ENCODE assay signal across 1 cellular context in the genomic region with DNA sequence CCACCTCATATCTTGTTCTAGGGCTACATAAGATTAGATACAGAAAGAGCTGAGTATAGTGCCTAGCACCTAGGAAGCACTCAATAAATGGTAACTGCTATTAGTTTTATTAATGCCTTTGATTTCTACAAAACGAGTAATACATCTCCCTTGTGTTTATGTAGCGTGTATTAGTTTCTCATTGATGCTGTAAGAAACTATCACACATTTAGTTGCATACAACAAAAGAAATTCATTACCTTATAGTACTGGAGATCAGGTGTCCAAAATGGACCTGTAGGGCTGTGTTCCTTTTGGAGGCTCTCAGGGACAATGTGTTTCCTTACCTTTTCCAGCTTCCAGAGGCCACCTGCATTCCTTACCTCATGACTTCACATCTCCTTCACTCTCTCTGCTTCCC.
TF ChIP-seq lines count a peak whose summit lies in the region.

No MANE protein-coding gene starts in this region.

TF ChIP-seq in WTC11, 78 proteins besides CTCF, POLR2A, EP300 and RAD21 (continued from another document):
- TF ChIP-seq, protein P1, sequence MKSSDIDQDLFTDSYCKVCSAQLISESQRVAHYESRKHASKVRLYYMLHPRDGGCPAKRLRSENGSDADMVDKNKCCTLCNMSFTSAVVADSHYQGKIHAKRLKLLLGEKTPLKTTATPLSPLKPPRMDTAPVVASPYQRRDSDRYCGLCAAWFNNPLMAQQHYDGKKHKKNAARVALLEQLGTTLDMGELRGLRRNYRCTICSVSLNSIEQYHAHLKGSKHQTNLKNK (CRISPR knock-in tag; IDR thresholded peaks at IDR 0.05) = no peak
- TF ChIP-seq, protein P2, sequence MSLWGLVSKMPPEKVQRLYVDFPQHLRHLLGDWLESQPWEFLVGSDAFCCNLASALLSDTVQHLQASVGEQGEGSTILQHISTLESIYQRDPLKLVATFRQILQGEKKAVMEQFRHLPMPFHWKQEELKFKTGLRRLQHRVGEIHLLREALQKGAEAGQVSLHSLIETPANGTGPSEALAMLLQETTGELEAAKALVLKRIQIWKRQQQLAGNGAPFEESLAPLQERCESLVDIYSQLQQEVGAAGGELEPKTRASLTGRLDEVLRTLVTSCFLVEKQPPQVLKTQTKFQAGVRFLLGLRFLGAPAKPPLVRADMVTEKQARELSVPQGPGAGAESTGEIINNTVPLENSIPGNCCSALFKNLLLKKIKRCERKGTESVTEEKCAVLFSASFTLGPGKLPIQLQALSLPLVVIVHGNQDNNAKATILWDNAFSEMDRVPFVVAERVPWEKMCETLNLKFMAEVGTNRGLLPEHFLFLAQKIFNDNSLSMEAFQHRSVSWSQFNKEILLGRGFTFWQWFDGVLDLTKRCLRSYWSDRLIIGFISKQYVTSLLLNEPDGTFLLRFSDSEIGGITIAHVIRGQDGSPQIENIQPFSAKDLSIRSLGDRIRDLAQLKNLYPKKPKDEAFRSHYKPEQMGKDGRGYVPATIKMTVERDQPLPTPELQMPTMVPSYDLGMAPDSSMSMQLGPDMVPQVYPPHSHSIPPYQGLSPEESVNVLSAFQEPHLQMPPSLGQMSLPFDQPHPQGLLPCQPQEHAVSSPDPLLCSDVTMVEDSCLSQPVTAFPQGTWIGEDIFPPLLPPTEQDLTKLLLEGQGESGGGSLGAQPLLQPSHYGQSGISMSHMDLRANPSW (CRISPR knock-in tag; conservative IDR thresholded peaks at IDR 0.05; ENCODE audit: low read depth) = no peak
